8 cellular contexts compared by ENCODE assay signal in the genomic region with DNA sequence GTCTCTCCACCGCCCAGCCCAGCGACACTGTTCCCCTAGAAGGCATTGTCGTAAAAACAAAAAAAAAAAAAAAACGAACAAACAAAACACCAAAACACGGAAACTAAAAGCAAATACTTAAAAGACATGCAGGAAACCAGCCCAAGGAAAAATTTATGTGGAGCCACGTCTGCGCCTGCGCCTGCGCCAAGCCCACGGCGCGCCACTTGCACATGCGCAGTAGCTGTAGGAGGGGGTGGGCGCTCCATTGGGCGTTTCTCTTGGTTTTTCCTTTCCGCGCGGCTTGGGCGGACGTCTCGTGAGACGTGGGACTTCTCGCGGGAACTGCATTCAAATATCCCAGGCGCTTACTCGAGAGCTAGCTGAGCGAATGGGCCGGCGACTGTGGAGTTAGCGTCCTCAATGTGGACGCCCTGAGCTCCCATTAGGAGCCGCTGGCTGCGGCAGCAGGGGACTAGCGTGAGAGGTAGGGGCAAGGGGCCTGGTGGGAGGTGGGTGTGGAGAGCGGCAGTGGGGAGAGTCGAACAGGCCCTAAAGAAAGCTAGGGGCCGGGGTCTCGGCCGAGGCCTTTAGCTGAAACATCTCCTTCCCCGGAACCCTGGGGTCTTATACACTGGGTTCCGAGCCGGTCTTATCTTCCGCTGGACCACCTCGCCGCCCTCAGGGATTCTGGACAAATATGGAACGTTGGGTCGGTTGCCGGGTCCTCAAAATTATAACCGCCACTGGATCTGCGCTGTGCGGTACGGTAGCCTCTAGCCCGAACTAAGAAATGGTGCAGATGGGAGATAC. TPM values are rescaled to one million over a fixed set of nuclear protein-coding genes. Genes with fewer than 3 reads are reported as not detected.
DNase-seq lines count a peak whose midpoint lies in the region; ATAC-seq lines count a peak whose summit lies in the region.

A gene with protein sequence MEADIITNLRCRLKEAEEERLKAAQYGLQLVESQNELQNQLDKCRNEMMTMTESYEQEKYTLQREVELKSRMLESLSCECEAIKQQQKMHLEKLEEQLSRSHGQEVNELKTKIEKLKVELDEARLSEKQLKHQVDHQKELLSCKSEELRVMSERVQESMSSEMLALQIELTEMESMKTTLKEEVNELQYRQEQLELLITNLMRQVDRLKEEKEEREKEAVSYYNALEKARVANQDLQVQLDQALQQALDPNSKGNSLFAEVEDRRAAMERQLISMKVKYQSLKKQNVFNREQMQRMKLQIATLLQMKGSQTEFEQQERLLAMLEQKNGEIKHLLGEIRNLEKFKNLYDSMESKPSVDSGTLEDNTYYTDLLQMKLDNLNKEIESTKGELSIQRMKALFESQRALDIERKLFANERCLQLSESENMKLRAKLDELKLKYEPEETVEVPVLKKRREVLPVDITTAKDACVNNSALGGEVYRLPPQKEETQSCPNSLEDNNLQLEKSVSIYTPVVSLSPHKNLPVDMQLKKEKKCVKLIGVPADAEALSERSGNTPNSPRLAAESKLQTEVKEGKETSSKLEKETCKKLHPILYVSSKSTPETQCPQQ (plus strand): TSS at position 350 of the 792 bp plus-strand sequence. CDS start 4,644 bp downstream, outside the sequence.

- H3K27me3 Mint-ChIP-seq in activated CD4-positive, alpha-beta T cell treated with anti-CD3 and anti-CD28 coated beads for 36 hours: no peaks in the 10 kb centered on the region

- H3K27ac Mint-ChIP-seq in activated CD4-positive, alpha-beta T cell treated with anti-CD3 and anti-CD28 coated beads for 36 hours: peak within 1 kb of the TSS; percentile 87

- H3K27ac ChIP-seq in cingulate gyrus (ENCODE audit: low read depth, low read length): peak within 1 kb of the TSS; percentile 30

- POLR2A ChIA-PET in activated CD4-positive, alpha-beta T cell treated with anti-CD3 and anti-CD28 coated beads for 36 hours (lab: Charles Lee): interaction anchor here (0.5 to 1.2 kb wide), 4 partner anchors 16 to 1096 kb away, joined by 3 to 15 read pairs (median 10); partner anchors contain the start of gene DOCK2

- peaks cover 7% of the 10 kb centered on the region for H3K36me3 Mint-ChIP-seq in activated CD4-positive, alpha-beta T cell treated with anti-CD3 and anti-CD28 coated beads for 36 hours (ENCODE audit: low read depth)

- H3K4me3 Mint-ChIP-seq in activated CD4-positive, alpha-beta T cell treated with anti-CD3 and anti-CD28 coated beads for 36 hours: peak within 1 kb of the TSS; percentile 93

- peaks cover 38% of the 10 kb centered on the region for H3K4me1 Mint-ChIP-seq in activated CD4-positive, alpha-beta T cell treated with anti-CD3 and anti-CD28 coated beads for 36 hours

- H3K9me3 Mint-ChIP-seq in activated CD4-positive, alpha-beta T cell treated with anti-CD3 and anti-CD28 coated beads for 36 hours (ENCODE audit: low read depth): no peaks in the 10 kb centered on the region

- DNase-seq in Ammon's horn (ENCODE audit: low spot score) (peak; percentile 96), GM19238 (ENCODE audit: insufficient read length, low spot score) (peak; percentile 56), NCI-H524 (lab: John Stamatoyannopoulos, UW) (peak; percentile 89 to 95), kidney glomerular epithelial cell (lab: John Stamatoyannopoulos, UW) (peak; percentile 96)
- peak; percentile 97 for DNase-seq in activated CD4-positive, alpha-beta T cell treated with anti-CD3 and anti-CD28 coated beads for 36 hours
- peak; percentile 85 for DNase-seq in stimulated activated CD4-positive, alpha-beta T cell treated with anti-CD3 and anti-CD28 coated beads, Interleukin-1b, Interleukin-23, amount 100 ng/mL, for 1 hour (ENCODE audit: low read depth in 2 of 2)

- peak; percentile 89 for ATAC-seq in HG03442 (IDR thresholded peaks at IDR 0.05; ENCODE audit: unreplicated experiment)
- peak; percentile 96 for ATAC-seq in activated CD4-positive, alpha-beta T cell treated with anti-CD3 and anti-CD28 coated beads for 36 hours

- intact Hi-C loops in activated CD4-positive, alpha-beta T cell treated with anti-CD3 and anti-CD28 coated beads for 36 hours (cut with DNase I, micrococcal nuclease): loop anchor here (1.0 to 10.0 kb wide), 14 partner anchors 10 to 1804 kb away; partner anchors contain the start of genes DOCK2 (in 2 of the 2), PANK3 (in 2 of the 2), RARS1 (in 2 of the 2) and NPM1 (in 1 of the 2)

- CTCF ChIA-PET in activated CD4-positive, alpha-beta T cell treated with anti-CD3 and anti-CD28 coated beads for 36 hours (lab: Charles Lee): interaction anchor here (0.7 to 1.7 kb wide), 7 partner anchors 11 to 1041 kb away, joined by 3 to 5 read pairs (median 4); no protein-coding TSS in a partner anchor

RNA-seq across cellular contexts. Expression of the gene that starts here (rescaled TPM):
- total RNA-seq in activated CD4-positive, alpha-beta T cell treated with anti-CD3 and anti-CD28 coated beads for 36 hours: 10 to 100 TPM; 40.3 to 56.6 TPM

Comparison
In these comparisons a context has a peak if more than half of its experiments do, and no peak if none do; other contexts are left out.
1. Peak in every context shown above with its lines: DNase-seq, ATAC-seq and H3K27ac ChIP-seq.